Comparison of ENCODE assay signal across 17 cellular contexts in the genomic region with DNA sequence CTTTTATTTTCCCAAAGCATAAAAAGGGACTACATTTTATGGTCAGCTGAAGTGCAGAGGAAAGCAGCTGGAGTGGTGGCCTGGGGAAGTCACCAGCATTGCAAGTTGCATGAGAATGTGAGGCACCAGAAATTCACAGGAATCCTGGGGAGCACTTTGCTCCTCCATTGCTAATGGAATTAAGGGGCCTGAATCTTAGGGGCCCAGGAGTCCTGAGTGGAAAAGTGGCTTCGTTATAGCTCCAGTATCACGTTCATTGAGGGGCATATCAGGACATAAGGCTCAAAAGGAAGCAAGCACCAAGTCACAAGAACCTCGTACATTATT. TPM values are rescaled to one million over a fixed set of nuclear protein-coding genes. Genes with fewer than 3 reads are reported as not detected.
DNase-seq lines count a peak whose midpoint lies in the region; ATAC-seq and TF ChIP-seq lines count a peak whose summit lies in the region.
"Had no signal": no experiment of that assay in that cellular context is flagged by ENCODE, and none has a peak within 500 bp of the region (broad histone marks: within the 10 kb centered on the region; RNA-seq: fewer than 3 reads in every experiment).

No MANE protein-coding gene starts in this region.

- H3K4me2 ChIP-seq in GM23338 (no peak overlapping the region), mesenchymal stem cell (ENCODE audit: low read length, poor library complexity, severe bottlenecking) (no peak overlapping the region)

- DNase-seq in GM23338 (ENCODE audit: low spot score) (peak; percentile 6), ascending aorta (ENCODE audit: low spot score in 2 of 2) (no peak), mesenchymal stem cell (no peak), tibial artery (no peak), NCI-H748 treated with DMSO at 0.1 percent for 48 hours (lab: John Stamatoyannopoulos, UW) (no peak), AG08396 (ENCODE audit: low spot score) (no peak)
- DNase-seq: COR-L47, DMS153, H9, KBM-7, NCI-H1436, NCI-H2029, NCI-H2171 treated with DMSO at 0.1 percent for 48 hours, NCI-H774 had no signal

- H2BK5ac ChIP-seq in mesenchymal stem cell (ENCODE audit: low read depth, low read length, poor library complexity, severe bottlenecking), result no peak overlapping the region

- H3K4me1 ChIP-seq in GM23338 (ENCODE audit: insufficient read depth) (no peaks in the 10 kb centered on the region), ascending aorta (peaks cover 8 to 9% of the 10 kb centered on the region in 2 donors), mesenchymal stem cell (ENCODE audit: control insufficient read depth, insufficient read depth, low read depth, low read length) (peaks cover 5% of the 10 kb centered on the region), tibial artery (peaks cover 0 to 21% (median 0%) of the 10 kb centered on the region in 4 donors)

- H3K4me3 Mint-ChIP-seq in GM23338, result no peak overlapping the region
- H3K4me3 Mint-ChIP-seq: CD14-positive monocyte, H9 had no signal

- H3K27ac Mint-ChIP-seq in GM23338, result no peak overlapping the region

- H3K4ac ChIP-seq in mesenchymal stem cell (ENCODE audit: low read depth in 1 of 2, low read length in 2 of 2), result no peak overlapping the region

- no peaks in the 10 kb centered on the region for H3K79me2 ChIP-seq in GM23338 (replicated peaks; ENCODE audit: insufficient read depth)

- H3K4me1 Mint-ChIP-seq in GM23338, result peaks cover 12% of the 10 kb centered on the region
- H3K4me1 Mint-ChIP-seq: CD14-positive monocyte had no signal

- no peaks in the 10 kb centered on the region for H3K9me3 Mint-ChIP-seq in GM23338
- H3K9me3 Mint-ChIP-seq: H9 had no signal

- no peak overlapping the region for H2AFZ ChIP-seq in GM23338
- no peak overlapping the region for H2AFZ ChIP-seq in mesenchymal stem cell (ENCODE audit: low read depth, low read length)

- no peak overlapping the region for H3K4me3 ChIP-seq in GM23338
- no peak overlapping the region for H3K4me3 ChIP-seq in ascending aorta
- no peak overlapping the region for H3K4me3 ChIP-seq in mesenchymal stem cell (ENCODE audit: insufficient read depth in 1 of 2, low read depth in 1 of 2, low read length in 2 of 2)
- no peak overlapping the region for H3K4me3 ChIP-seq in tibial artery
- H3K4me3 ChIP-seq: A549 had no signal

- H2BK15ac ChIP-seq in mesenchymal stem cell (ENCODE audit: low read depth, poor library complexity, severe bottlenecking), result no peak overlapping the region

- H4K91ac ChIP-seq in mesenchymal stem cell (ENCODE audit: low read length), result no peak overlapping the region

- H3K36me3 Mint-ChIP-seq in GM23338 (ENCODE audit: low read depth), result no peaks in the 10 kb centered on the region
- H3K36me3 Mint-ChIP-seq: CD14-positive monocyte had no signal

- peak; percentile 45 for ATAC-seq in GM23338
- ATAC-seq in HG03159 (IDR thresholded peaks at IDR 0.05; ENCODE audit: unreplicated experiment), result no peak

- H3K9me3 ChIP-seq in ascending aorta (no peaks in the 10 kb centered on the region), mesenchymal stem cell (ENCODE audit: control insufficient read depth, low read length) (no peaks in the 10 kb centered on the region), tibial artery (no peaks in the 10 kb centered on the region)
- H3K9me3 ChIP-seq: A549 had no signal

- no peaks in the 10 kb centered on the region for H3K36me3 ChIP-seq in GM23338 (ENCODE audit: insufficient read depth)
- H3K36me3 ChIP-seq in ascending aorta, result no peaks in the 10 kb centered on the region
- H3K36me3 ChIP-seq in mesenchymal stem cell (ENCODE audit: control insufficient read depth in 1 of 2, insufficient read depth in 2 of 2, low read depth in 1 of 2, low read length in 2 of 2), result no peaks in the 10 kb centered on the region
- no peaks in the 10 kb centered on the region for H3K36me3 ChIP-seq in tibial artery

- no peaks in the 10 kb centered on the region for H3K27me3 Mint-ChIP-seq in GM23338 (ENCODE audit: insufficient read depth, low read depth, poor library complexity)

- peak overlapping the region; percentile 65 for H2AK5ac ChIP-seq in mesenchymal stem cell (ENCODE audit: low read length, severe bottlenecking)

- no peak overlapping the region for H4K8ac ChIP-seq in mesenchymal stem cell (ENCODE audit: low read length)

- TF ChIP-seq CTCF in GM23338 (conservative IDR thresholded peaks at IDR 0.05; ENCODE audit: low read depth in 2 of 2), result no peak
- TF ChIP-seq CTCF in ascending aorta (IDR thresholded peaks at IDR 0.05), result no peak
- TF ChIP-seq CTCF in tibial artery (IDR thresholded peaks at IDR 0.05), result no peak

- no peaks in the 10 kb centered on the region for H3K79me1 ChIP-seq in mesenchymal stem cell (replicated peaks; ENCODE audit: low read length, poor library complexity, severe bottlenecking)

- H3K9ac ChIP-seq in mesenchymal stem cell (ENCODE audit: low read length), result no peak overlapping the region

- no peaks in the 10 kb centered on the region for H4K20me1 ChIP-seq in GM23338 (replicated peaks; ENCODE audit: insufficient read depth)

- H3K27me3 ChIP-seq in GM23338 (ENCODE audit: insufficient read depth), result no peaks in the 10 kb centered on the region
- H3K27me3 ChIP-seq in ascending aorta, result no peaks in the 10 kb centered on the region
- H3K27me3 ChIP-seq in mesenchymal stem cell (ENCODE audit: control insufficient read depth in 1 of 2, insufficient read depth in 1 of 2, low read length in 2 of 2), result no peaks in the 10 kb centered on the region
- H3K27me3 ChIP-seq in tibial artery, result no peaks in the 10 kb centered on the region

- WGBS in mesenchymal stem cell, result 90% methylated on average over 2 of the region's 3 CpGs

- H2BK12ac ChIP-seq in mesenchymal stem cell (ENCODE audit: low read length in 2 of 2), result peak overlapping the region in 1 of 2 experiments; percentile 78

- no peak overlapping the region for H3K23ac ChIP-seq in mesenchymal stem cell (ENCODE audit: low read length in 2 of 2)

- H3K14ac ChIP-seq in mesenchymal stem cell (ENCODE audit: low read length in 2 of 2), result no peak overlapping the region

- no peak overlapping the region for H3K27ac ChIP-seq in GM23338 (ENCODE audit: low read depth)
- peak overlapping the region; percentile 69 to 83 for H3K27ac ChIP-seq in ascending aorta
- no peak overlapping the region for H3K27ac ChIP-seq in mesenchymal stem cell (ENCODE audit: low read length, poor library complexity, severe bottlenecking)
- H3K27ac ChIP-seq in tibial artery, result peak overlapping the region; percentile 55 to 69

- intact Hi-C loops in ascending aorta (cut with DNase I), result no loop called here
- intact Hi-C loops in tibial artery (cut with DNase I; ENCODE audit: low total_unique reads), result loop anchor here (5.0 kb wide), 1 partner anchor 288 kb away; the partner anchor contains the start of gene NAPEPLD

- no peaks in the 10 kb centered on the region for H3F3A ChIP-seq in GM23338 (replicated peaks; ENCODE audit: low read depth)

- H3K18ac ChIP-seq in mesenchymal stem cell (ENCODE audit: low read depth in 1 of 2, low read length in 2 of 2), result peak overlapping the region in 1 of 2 experiments; percentile 37

- H2BK120ac ChIP-seq in mesenchymal stem cell (ENCODE audit: low read depth, low read length), result no peak overlapping the region

- H3K9me2 ChIP-seq in GM23338 (ENCODE audit: insufficient read depth), result no peaks in the 10 kb centered on the region

TF ChIP-seq in GM23338, 12 proteins besides CTCF, POLR2A, EP300 and RAD21 (continues in another document):
- TF ChIP-seq STAT1 (IDR thresholded peaks at IDR 0.05; ENCODE audit: unreplicated experiment), result no peak

RNA-seq across cellular contexts. Expression of gene LRRC17, which starts 53.0 kb away (rescaled TPM):
- 3.1 and 9.4 TPM in 2 replicates for total RNA-seq in GM23338 (2014; rRNA removed; shearing (Covaris generic))
- polyA plus RNA-seq in GM23338 (2016; fragmentation: Nextera tagmentation; extraction: Ambion mirVana), result 1.0 and 2.8 TPM in 2 replicates
- 10.5 TPM for total RNA-seq in ascending aorta
- polyA plus RNA-seq in mesenchymal stem cell (2013, experiment 1 of 2), result 17.6 TPM
- polyA plus RNA-seq in mesenchymal stem cell (2013, experiment 2 of 2), result 18.7 TPM
- polyA plus RNA-seq: CD14-positive monocyte had no signal

Comparison
In these comparisons a context has a peak if more than half of its experiments do, and no peak if none do; other contexts are left out.
1. H3K27ac ChIP-seq: peak in ascending aorta (2 of 2) and tibial artery (2 of 2); none in GM23338 (single experiment) and mesenchymal stem cell (single experiment).